Comparison of ENCODE assay signal across 8 cellular contexts in genomic region chr3:22960326-22960984, GRCh38.
DNase-seq lines count a peak whose midpoint lies in the region; ATAC-seq and TF ChIP-seq lines count a peak whose summit lies in the region.

No MANE protein-coding gene starts in this region.

- intact Hi-C loops in CD8-positive, alpha-beta T cell (cut with DNase I, micrococcal nuclease): no loop called here
- intact Hi-C loops in activated CD4-positive, alpha-beta memory T cell treated with anti-CD3 and anti-CD28 coated beads for 36 hours (cut with micrococcal nuclease): no loop called here

- no peaks in the 10 kb centered on the region for H3K27me3 ChIP-seq in CD8-positive, alpha-beta T cell (ENCODE audit: insufficient read depth, low read length)
- H3K27me3 ChIP-seq in SJCRH30 (no peaks in the 10 kb centered on the region), parathyroid adenoma (ENCODE audit: control insufficient read depth, insufficient read depth, low read length) (no peaks in the 10 kb centered on the region)

- H3K27me3 Mint-ChIP-seq in CD8-positive, alpha-beta T cell (ENCODE audit: low read depth): no peaks in the 10 kb centered on the region
- no peaks in the 10 kb centered on the region for H3K27me3 Mint-ChIP-seq in activated CD4-positive, alpha-beta memory T cell treated with anti-CD3 and anti-CD28 coated beads for 36 hours
- no peaks in the 10 kb centered on the region for H3K27me3 Mint-ChIP-seq in T-cell

- H3K9ac ChIP-seq in parathyroid adenoma: no peak overlapping the region

- H3K4me3 Mint-ChIP-seq in CD8-positive, alpha-beta T cell: no peak overlapping the region
- H3K4me3 Mint-ChIP-seq in activated CD4-positive, alpha-beta memory T cell treated with anti-CD3 and anti-CD28 coated beads for 36 hours: no peak overlapping the region
- no peak overlapping the region for H3K4me3 Mint-ChIP-seq in T-cell

- no peak overlapping the region for H2AFZ ChIP-seq in parathyroid adenoma

- no peaks in the 10 kb centered on the region for H3K36me3 ChIP-seq in CD8-positive, alpha-beta T cell (ENCODE audit: insufficient read depth, low read length)
- H3K36me3 ChIP-seq in SJCRH30 (no peaks in the 10 kb centered on the region), parathyroid adenoma (ENCODE audit: control insufficient read depth, insufficient read depth, low read length) (no peaks in the 10 kb centered on the region)

- ATAC-seq in CD8-positive, alpha-beta T cell: no peak
- ATAC-seq in GM18861 (IDR thresholded peaks at IDR 0.05; ENCODE audit: unreplicated experiment) (peak; percentile 49), T-cell (replicated peaks in 1 of 4) (no peak)

- H3K4me2 ChIP-seq in parathyroid adenoma (ENCODE audit: low read length): no peak overlapping the region

- no peaks in the 10 kb centered on the region for H3K9me3 ChIP-seq in CD8-positive, alpha-beta T cell (ENCODE audit: low read length)
- H3K9me3 ChIP-seq in SJCRH30 (replicated peaks): no peaks in the 10 kb centered on the region
- no peaks in the 10 kb centered on the region for H3K9me3 ChIP-seq in parathyroid adenoma (ENCODE audit: control insufficient read depth, low read length)

- no peaks in the 10 kb centered on the region for H3K79me2 ChIP-seq in parathyroid adenoma

- no peak for DNase-seq in CD8-positive, alpha-beta T cell
- DNase-seq in HK-2 (ENCODE audit: unreplicated experiment): peak; percentile 7
- DNase-seq in SJCRH30: peak; percentile 45 to 73
- peak; percentile 64 for DNase-seq in fibroblast of pulmonary artery (ENCODE audit: low read depth)
- no peak for DNase-seq in activated CD4-positive, alpha-beta memory T cell treated with anti-CD3 and anti-CD28 coated beads for 36 hours
- no peak for DNase-seq in T-cell

- CTCF ChIA-PET in CD8-positive, alpha-beta T cell (lab: Charles Lee): no interaction called here
- CTCF ChIA-PET in activated CD4-positive, alpha-beta memory T cell treated with anti-CD3 and anti-CD28 coated beads for 36 hours (lab: Charles Lee): no interaction called here
- CTCF ChIA-PET in T-cell (lab: Charles Lee): interaction anchor here in 1 of 2 donors (1.1 kb wide), 1 partner anchor 38 kb away, joined by 3 read pairs; no protein-coding TSS in a partner anchor

- POLR2A ChIA-PET in CD8-positive, alpha-beta T cell (lab: Charles Lee): no interaction called here
- POLR2A ChIA-PET in activated CD4-positive, alpha-beta memory T cell treated with anti-CD3 and anti-CD28 coated beads for 36 hours (lab: Charles Lee): no interaction called here
- POLR2A ChIA-PET in T-cell (lab: Charles Lee): interaction anchor here in 1 of 2 donors (0.7 kb wide), 1 partner anchor 471 kb away, joined by 6 read pairs; no protein-coding TSS in a partner anchor

- H3K27ac ChIP-seq in CD8-positive, alpha-beta T cell (ENCODE audit: low read depth, low read length): no peak overlapping the region
- no peak overlapping the region for H3K27ac ChIP-seq in SJCRH30
- H3K27ac ChIP-seq in parathyroid adenoma: no peak overlapping the region

- H3K36me3 Mint-ChIP-seq in CD8-positive, alpha-beta T cell: no peaks in the 10 kb centered on the region
- H3K36me3 Mint-ChIP-seq in activated CD4-positive, alpha-beta memory T cell treated with anti-CD3 and anti-CD28 coated beads for 36 hours: no peaks in the 10 kb centered on the region
- H3K36me3 Mint-ChIP-seq in T-cell: no peaks in the 10 kb centered on the region

- no peaks in the 10 kb centered on the region for H3K4me1 Mint-ChIP-seq in CD8-positive, alpha-beta T cell (ENCODE audit: low read depth)
- no peaks in the 10 kb centered on the region for H3K4me1 Mint-ChIP-seq in activated CD4-positive, alpha-beta memory T cell treated with anti-CD3 and anti-CD28 coated beads for 36 hours (ENCODE audit: low read depth)
- no peaks in the 10 kb centered on the region for H3K4me1 Mint-ChIP-seq in T-cell

- H3K27ac Mint-ChIP-seq in CD8-positive, alpha-beta T cell: no peak overlapping the region
- no peak overlapping the region for H3K27ac Mint-ChIP-seq in activated CD4-positive, alpha-beta memory T cell treated with anti-CD3 and anti-CD28 coated beads for 36 hours
- no peak overlapping the region for H3K27ac Mint-ChIP-seq in T-cell

- peak; percentile 33 for TF ChIP-seq CTCF in CD8-positive, alpha-beta T cell (IDR thresholded peaks at IDR 0.05)
- TF ChIP-seq CTCF in fibroblast of pulmonary artery (IDR thresholded peaks at IDR 0.05; ENCODE audit: low read length, missing control alignments): peak; percentile 88
- TF ChIP-seq CTCF in parathyroid adenoma (IDR thresholded peaks at IDR 0.05): peak; percentile 13

- no peaks in the 10 kb centered on the region for H3K9me3 Mint-ChIP-seq in CD8-positive, alpha-beta T cell
- no peaks in the 10 kb centered on the region for H3K9me3 Mint-ChIP-seq in activated CD4-positive, alpha-beta memory T cell treated with anti-CD3 and anti-CD28 coated beads for 36 hours
- no peaks in the 10 kb centered on the region for H3K9me3 Mint-ChIP-seq in T-cell

- no peaks in the 10 kb centered on the region for H3K4me1 ChIP-seq in CD8-positive, alpha-beta T cell (ENCODE audit: insufficient read depth, low read length)
- H3K4me1 ChIP-seq in SJCRH30 (no peaks in the 10 kb centered on the region), parathyroid adenoma (no peaks in the 10 kb centered on the region)

- no peak overlapping the region for H3K4me3 ChIP-seq in CD8-positive, alpha-beta T cell (ENCODE audit: low read depth, low read length)
- no peak overlapping the region for H3K4me3 ChIP-seq in SJCRH30
- no peak overlapping the region for H3K4me3 ChIP-seq in fibroblast of pulmonary artery (replicated peaks; ENCODE audit: low read depth, low read length)
- H3K4me3 ChIP-seq in parathyroid adenoma (ENCODE audit: low read depth, low read length): no peak overlapping the region

Comparison
In these comparisons a context has a peak if more than half of its experiments do, and no peak if none do; other contexts are left out.
1. DNase-seq: peak in HK-2 (single experiment), SJCRH30 (2 of 2) and fibroblast of pulmonary artery (single experiment); none in CD8-positive, alpha-beta T cell (0 of 7), activated CD4-positive, alpha-beta memory T cell treated with anti-CD3 and anti-CD28 coated beads for 36 hours (single experiment) and T-cell (0 of 34).
2. CTCF ChIP-seq: peak in every context shown above with its lines; median percentile 88 in fibroblast of pulmonary artery; 33 in CD8-positive, alpha-beta T cell; 13 in parathyroid adenoma.